Comparison of ENCODE assay signal across 2 cellular contexts in the genomic region with DNA sequence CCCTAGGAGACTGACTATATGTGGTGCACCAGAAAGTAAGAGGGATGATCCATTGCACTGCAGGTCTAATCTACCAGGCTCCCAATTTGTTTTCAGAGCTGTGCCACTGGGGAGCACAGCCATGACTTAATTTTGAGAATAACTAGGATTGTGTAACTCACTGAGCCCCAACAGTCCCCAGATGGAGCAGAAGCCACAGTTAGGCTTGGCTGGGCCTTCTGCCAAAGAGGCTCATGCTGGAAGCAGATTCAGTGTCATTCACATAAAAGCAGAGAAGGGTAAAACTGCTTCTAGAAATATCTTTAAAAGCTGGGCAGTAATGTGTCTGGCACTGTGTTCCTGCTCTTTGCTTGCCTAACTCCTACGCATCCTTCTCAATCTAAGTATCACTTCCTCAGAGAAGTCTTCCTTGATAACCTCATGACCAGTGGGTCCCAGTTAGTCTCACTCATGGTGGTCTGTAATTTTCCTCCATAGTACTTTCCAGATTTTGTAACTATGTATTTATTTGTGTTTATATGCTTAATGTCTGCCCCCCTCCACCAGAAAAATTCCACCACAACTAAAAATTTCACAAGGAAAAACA.
TF ChIP-seq lines count a peak whose summit lies in the region.

No MANE protein-coding gene starts in this region.

TF ChIP-seq in liver, 16 proteins besides CTCF, POLR2A, EP300 and RAD21:
- TF ChIP-seq, protein P1, sequence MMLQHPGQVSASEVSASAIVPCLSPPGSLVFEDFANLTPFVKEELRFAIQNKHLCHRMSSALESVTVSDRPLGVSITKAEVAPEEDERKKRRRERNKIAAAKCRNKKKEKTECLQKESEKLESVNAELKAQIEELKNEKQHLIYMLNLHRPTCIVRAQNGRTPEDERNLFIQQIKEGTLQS (IDR thresholded peaks at IDR 0.05), result no peak
- TF ChIP-seq FOXA2 (IDR thresholded peaks at IDR 0.05), result no peak
- no peak for TF ChIP-seq NR2F2 (IDR thresholded peaks at IDR 0.05)
- no peak for TF ChIP-seq EGR1 (IDR thresholded peaks at IDR 0.05; ENCODE audit: low read depth in 2 of 2)
- no peak for TF ChIP-seq TAF1 (conservative IDR thresholded peaks at IDR 0.05)

TF ChIP-seq in HepG2, 621 proteins besides CTCF, POLR2A, EP300 and RAD21:
- TF ChIP-seq ZNF570 (CRISPR knock-in tag; IDR thresholded peaks at IDR 0.05; ENCODE audit: borderline replicate concordance), result no peak
- TF ChIP-seq, protein P2, sequence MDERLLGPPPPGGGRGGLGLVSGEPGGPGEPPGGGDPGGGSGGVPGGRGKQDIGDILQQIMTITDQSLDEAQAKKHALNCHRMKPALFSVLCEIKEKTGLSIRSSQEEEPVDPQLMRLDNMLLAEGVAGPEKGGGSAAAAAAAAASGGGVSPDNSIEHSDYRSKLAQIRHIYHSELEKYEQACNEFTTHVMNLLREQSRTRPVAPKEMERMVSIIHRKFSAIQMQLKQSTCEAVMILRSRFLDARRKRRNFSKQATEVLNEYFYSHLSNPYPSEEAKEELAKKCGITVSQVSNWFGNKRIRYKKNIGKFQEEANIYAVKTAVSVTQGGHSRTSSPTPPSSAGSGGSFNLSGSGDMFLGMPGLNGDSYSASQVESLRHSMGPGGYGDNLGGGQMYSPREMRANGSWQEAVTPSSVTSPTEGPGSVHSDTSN (CRISPR knock-in tag; IDR thresholded peaks at IDR 0.05), result no peak
- TF ChIP-seq, protein P3, sequence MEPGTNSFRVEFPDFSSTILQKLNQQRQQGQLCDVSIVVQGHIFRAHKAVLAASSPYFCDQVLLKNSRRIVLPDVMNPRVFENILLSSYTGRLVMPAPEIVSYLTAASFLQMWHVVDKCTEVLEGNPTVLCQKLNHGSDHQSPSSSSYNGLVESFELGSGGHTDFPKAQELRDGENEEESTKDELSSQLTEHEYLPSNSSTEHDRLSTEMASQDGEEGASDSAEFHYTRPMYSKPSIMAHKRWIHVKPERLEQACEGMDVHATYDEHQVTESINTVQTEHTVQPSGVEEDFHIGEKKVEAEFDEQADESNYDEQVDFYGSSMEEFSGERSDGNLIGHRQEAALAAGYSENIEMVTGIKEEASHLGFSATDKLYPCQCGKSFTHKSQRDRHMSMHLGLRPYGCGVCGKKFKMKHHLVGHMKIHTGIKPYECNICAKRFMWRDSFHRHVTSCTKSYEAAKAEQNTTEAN (CRISPR knock-in tag; conservative IDR thresholded peaks at IDR 0.05), result no peak
- TF ChIP-seq, protein P4, sequence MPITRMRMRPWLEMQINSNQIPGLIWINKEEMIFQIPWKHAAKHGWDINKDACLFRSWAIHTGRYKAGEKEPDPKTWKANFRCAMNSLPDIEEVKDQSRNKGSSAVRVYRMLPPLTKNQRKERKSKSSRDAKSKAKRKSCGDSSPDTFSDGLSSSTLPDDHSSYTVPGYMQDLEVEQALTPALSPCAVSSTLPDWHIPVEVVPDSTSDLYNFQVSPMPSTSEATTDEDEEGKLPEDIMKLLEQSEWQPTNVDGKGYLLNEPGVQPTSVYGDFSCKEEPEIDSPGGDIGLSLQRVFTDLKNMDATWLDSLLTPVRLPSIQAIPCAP (CRISPR knock-in tag; IDR thresholded peaks at IDR 0.05; ENCODE audit: low read depth), result no peak
- TF ChIP-seq SNAPC2 (CRISPR knock-in tag; IDR thresholded peaks at IDR 0.05), result no peak
- TF ChIP-seq ZNF12 (CRISPR knock-in tag; IDR thresholded peaks at IDR 0.05), result no peak
- TF ChIP-seq TMF1 (CRISPR knock-in tag; IDR thresholded peaks at IDR 0.05; ENCODE audit: low read depth), result no peak
- TF ChIP-seq, protein P5, sequence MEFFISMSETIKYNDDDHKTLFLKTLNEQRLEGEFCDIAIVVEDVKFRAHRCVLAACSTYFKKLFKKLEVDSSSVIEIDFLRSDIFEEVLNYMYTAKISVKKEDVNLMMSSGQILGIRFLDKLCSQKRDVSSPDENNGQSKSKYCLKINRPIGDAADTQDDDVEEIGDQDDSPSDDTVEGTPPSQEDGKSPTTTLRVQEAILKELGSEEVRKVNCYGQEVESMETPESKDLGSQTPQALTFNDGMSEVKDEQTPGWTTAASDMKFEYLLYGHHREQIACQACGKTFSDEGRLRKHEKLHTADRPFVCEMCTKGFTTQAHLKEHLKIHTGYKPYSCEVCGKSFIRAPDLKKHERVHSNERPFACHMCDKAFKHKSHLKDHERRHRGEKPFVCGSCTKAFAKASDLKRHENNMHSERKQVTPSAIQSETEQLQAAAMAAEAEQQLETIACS (CRISPR knock-in tag; IDR thresholded peaks at IDR 0.05), result no peak
- no peak for TF ChIP-seq ZC3H4 (CRISPR knock-in tag; IDR thresholded peaks at IDR 0.05; ENCODE audit: borderline replicate concordance)
- TF ChIP-seq ZNF331 (CRISPR knock-in tag; IDR thresholded peaks at IDR 0.05), result no peak
- no peak for TF ChIP-seq PTBP1 (IDR thresholded peaks at IDR 0.05; ENCODE audit: low read depth, low read length, poor library complexity, severe bottlenecking)
- TF ChIP-seq ZSCAN9 (CRISPR knock-in tag; IDR thresholded peaks at IDR 0.05; ENCODE audit: borderline replicate concordance), result no peak
